In genomic region chr7:14747701-14748100, GRCh38 we compare ENCODE assay signal across 16 cellular contexts.
A peak's percentile ranks its signal among the peaks of the same experiment; 100 is the strongest.
DNase-seq lines count a peak whose midpoint lies in the region; TF ChIP-seq lines count a peak whose summit lies in the region.
"Had no signal": no experiment of that assay in that cellular context is flagged by ENCODE, and none has a peak within 500 bp of the region (broad histone marks: within the 10 kb centered on the region; RNA-seq: fewer than 3 reads in every experiment).

No MANE protein-coding gene starts in this region.

- H3K4me3 ChIP-seq in smooth muscle cell (no peak overlapping the region), neuronal stem cell (ENCODE audit: low read length in 2 of 2) (no peak overlapping the region)
- H3K4me3 ChIP-seq: BLaER1, colonic mucosa, pancreas, PC-9, testis had no signal

- 80% methylated on average over 4 of the region's 4 CpGs for WGBS in smooth muscle cell (ENCODE audit: low lambda C conversion rate)
- WGBS in neuronal stem cell (ENCODE audit: extremely low coverage in 2 of 2, insufficient read length in 2 of 2, insufficient replicate concordance in 1 of 2), 2 donors, result no CpG with 5 or more reads among the region's 4 CpGs

- H3K79me2 ChIP-seq in smooth muscle cell (ENCODE audit: low read depth), result no peaks in the 10 kb centered on the region

- POLR2A ChIA-PET in RWPE1 (lab: Yijun Ruan, JAX; ENCODE audit: low non-redundant PET), result no interaction called here

- H3K79me1 ChIP-seq in neuronal stem cell (ENCODE audit: low read depth, low read length), result no peaks in the 10 kb centered on the region

- H3K4ac ChIP-seq in neuronal stem cell (ENCODE audit: low read length), result no peak overlapping the region

- H3K9ac ChIP-seq in smooth muscle cell (ENCODE audit: low read depth) (no peak overlapping the region), neuronal stem cell (ENCODE audit: low read depth, low read length, poor library complexity) (no peak overlapping the region)
- H3K9ac ChIP-seq: BLaER1 had no signal

- in situ Hi-C loops in G401 (cut with HindIII; ENCODE audit: low sequenced_read_pairs), result no loop called here

- no peaks in the 10 kb centered on the region for H3K27me3 ChIP-seq in smooth muscle cell (ENCODE audit: low read depth)
- H3K27me3 ChIP-seq in neuronal stem cell (ENCODE audit: control insufficient read depth in 3 of 3, insufficient read depth in 3 of 3, low read depth in 1 of 3, low read length in 3 of 3), result no peaks in the 10 kb centered on the region
- H3K27me3 ChIP-seq: BLaER1, colonic mucosa, pancreas, testis had no signal

- TF ChIP-seq CTCF in smooth muscle cell (IDR thresholded peaks at IDR 0.05; ENCODE audit: borderline replicate concordance, insufficient read depth, poor library complexity, severe bottlenecking), result no peak
- no peak for TF ChIP-seq CTCF in RWPE1 (conservative IDR thresholded peaks at IDR 0.05; ENCODE audit: low read depth)

- H2BK12ac ChIP-seq in neuronal stem cell (ENCODE audit: low read length), result no peak overlapping the region

- H4K8ac ChIP-seq in neuronal stem cell (ENCODE audit: low read depth, low read length), result no peak overlapping the region

- peak overlapping the region; percentile 16 for H3K27ac ChIP-seq in smooth muscle cell (ENCODE audit: low read depth)
- H3K27ac ChIP-seq in neuronal stem cell (replicated peaks; ENCODE audit: low read length), result no peak overlapping the region
- no peak overlapping the region for H3K27ac ChIP-seq in RWPE1
- H3K27ac ChIP-seq: BLaER1, colonic mucosa, pancreas, PC-9, testis had no signal

- peaks cover 4% of the 10 kb centered on the region for H3K4me1 ChIP-seq in smooth muscle cell (ENCODE audit: low read depth)
- peaks cover 0 to 3% of the 10 kb centered on the region in 2 donors for H3K4me1 ChIP-seq in neuronal stem cell (ENCODE audit: control insufficient read depth in 2 of 2, insufficient read depth in 1 of 2, low read depth in 1 of 2, low read length in 2 of 2)
- H3K4me1 ChIP-seq: BLaER1, colonic mucosa, pancreas, testis had no signal

- H3K9me3 ChIP-seq in smooth muscle cell (replicated peaks; ENCODE audit: low read depth) (peaks cover under 1% of the 10 kb centered on the region), neuronal stem cell (replicated peaks in 1 of 2; ENCODE audit: control insufficient read depth in 2 of 2, insufficient read depth in 1 of 2, low read depth in 1 of 2, low read length in 2 of 2) (peaks cover 0 to 18% of the 10 kb centered on the region in 2 donors)
- H3K9me3 ChIP-seq: colonic mucosa, pancreas, testis had no signal

- H2AK5ac ChIP-seq in neuronal stem cell (ENCODE audit: low read depth, low read length), result no peak overlapping the region

- H4K91ac ChIP-seq in neuronal stem cell (ENCODE audit: low read depth, low read length, poor library complexity), result no peak overlapping the region

- no peak overlapping the region for H2BK120ac ChIP-seq in neuronal stem cell (ENCODE audit: low read depth, low read length)

- H4K20me1 ChIP-seq in smooth muscle cell (ENCODE audit: low read depth), result no peaks in the 10 kb centered on the region
- H4K20me1 ChIP-seq: BLaER1 had no signal

- H3K23ac ChIP-seq in neuronal stem cell (ENCODE audit: low read depth, low read length, poor library complexity), result no peak overlapping the region

- no peak overlapping the region for H3K14ac ChIP-seq in neuronal stem cell (ENCODE audit: low read length)

- H3K36me3 ChIP-seq in smooth muscle cell (ENCODE audit: low read depth), result no peaks in the 10 kb centered on the region
- no peaks in the 10 kb centered on the region for H3K36me3 ChIP-seq in neuronal stem cell (replicated peaks in 1 of 2; ENCODE audit: control insufficient read depth in 2 of 2, insufficient read depth in 2 of 2, low read length in 2 of 2)
- H3K36me3 ChIP-seq: BLaER1, colonic mucosa, pancreas had no signal

- no peak overlapping the region for H2BK15ac ChIP-seq in neuronal stem cell (ENCODE audit: low read length)

- H2AFZ ChIP-seq in smooth muscle cell (ENCODE audit: low read depth) (no peak overlapping the region), neuronal stem cell (ENCODE audit: low read length) (no peak overlapping the region)
- H2AFZ ChIP-seq: PC-9 had no signal

- H3K18ac ChIP-seq in neuronal stem cell (ENCODE audit: low read length), result no peak overlapping the region

- H2BK5ac ChIP-seq in neuronal stem cell (ENCODE audit: low read length), result no peak overlapping the region

- CTCF ChIA-PET in RWPE1 (lab: Yijun Ruan, JAX), result no interaction called here

- H3K4me2 ChIP-seq in smooth muscle cell (no peak overlapping the region), neuronal stem cell (ENCODE audit: insufficient read depth, low read length, poor library complexity, severe bottlenecking) (no peak overlapping the region)
- H3K4me2 ChIP-seq: BLaER1, PC-9 had no signal

- DNase-seq in G401 (ENCODE audit: low spot score) (peak; percentile 80), NCI-H446 treated with DMSO at 0.1 percent for 48 hours (lab: John Stamatoyannopoulos, UW) (peak; percentile 94), cerebellum (ENCODE audit: low spot score) (peak; percentile 44), smooth muscle cell (lab: John Stamatoyannopoulos, UW; ENCODE audit: unreplicated experiment) (no peak), neuronal stem cell (ENCODE audit: low spot score) (no peak), RWPE1 (ENCODE audit: low spot score) (no peak)
- DNase-seq in activated effector memory CD4-positive, alpha-beta T cell treated with Interleukin-2 at 50 U/mL for 16 hours, result no peak
- DNase-seq: activated effector memory CD4-positive, alpha-beta T cell treated with anti-CD3 and anti-CD28 coated beads, Interleukin-2, amount 50 U/mL, for 16 hours; amniotic stem cell; colonic mucosa; NCI-H345; pancreas; PC-9; small intestine; testis had no signal

- no peaks in the 10 kb centered on the region for H3F3A ChIP-seq in smooth muscle cell (ENCODE audit: low read depth)

Comparison
In these comparisons a context has a peak if more than half of its experiments do, and no peak if none do; other contexts are left out.
1. DNase-seq: peak in G401 (single experiment), NCI-H446 treated with DMSO at 0.1 percent for 48 hours (single experiment) and cerebellum (single experiment); none in smooth muscle cell (single experiment), neuronal stem cell (single experiment), activated effector memory CD4-positive, alpha-beta T cell treated with Interleukin-2 at 50 U/mL for 16 hours (single experiment) and RWPE1 (single experiment).